ENCODE assay signal across 22 cellular contexts in the genomic region with DNA sequence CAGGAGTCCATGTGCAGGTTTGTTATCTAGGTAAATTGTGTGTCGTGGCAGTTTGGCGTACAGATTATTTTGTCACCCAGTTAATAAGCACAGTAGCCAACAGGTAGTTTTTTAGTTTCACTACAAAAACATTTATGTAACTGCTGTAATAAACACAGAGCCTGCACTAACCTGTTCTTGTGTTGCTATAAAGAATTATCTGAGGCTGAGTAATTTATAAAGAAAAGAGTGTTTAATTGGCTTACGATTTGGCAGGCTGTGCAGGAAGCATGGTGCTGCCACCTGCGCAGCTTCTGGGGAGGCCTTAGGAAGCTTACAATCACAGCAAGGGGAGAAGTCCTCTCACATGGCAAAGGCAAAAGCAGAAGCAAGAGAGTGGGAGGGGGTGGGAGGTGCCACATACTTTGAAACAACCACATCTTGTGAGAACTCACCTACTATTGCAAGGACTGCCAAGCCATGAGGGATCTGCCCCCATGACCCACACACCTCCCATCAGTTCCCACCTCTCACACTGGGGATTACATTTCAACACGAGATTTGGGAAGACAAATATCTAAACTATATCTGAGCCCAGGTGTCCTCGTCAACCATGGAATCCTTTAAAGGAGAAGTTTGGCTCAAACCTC.
"Had no signal": no experiment of that assay in that cellular context is flagged by ENCODE, and none has a peak within 500 bp of the region (broad histone marks: within the 10 kb centered on the region; RNA-seq: fewer than 3 reads in every experiment).

No MANE protein-coding gene starts in this region.

- H3K9me3 Mint-ChIP-seq: naive B cell; natural killer cell treated with Interleukin-12 subunit alpha and Interleukin-12 subunit beta and Interleukin-15 and Interleukin-18, amount 100 ng/mL, for 72 hours; neural crest cell; stimulated activated naive B cell treated with anti-CD40 and anti-IgM and Interleukin-4, amounts not matched to agents 10 μg/mL and 1 μg/mL and 100 μg/mL, for 72 hours; stimulated activated naive CD8-positive, alpha-beta T cell treated with anti-CD3 and anti-CD28 coated beads, Interleukin-15, Interleukin-2, amounts not matched to agents 100 ng/mL and 50 ng/mL, for 24 hours had no signal

- H3K4me1 Mint-ChIP-seq: naive B cell; stimulated activated naive B cell treated with anti-CD40 and anti-IgM and Interleukin-4, amounts not matched to agents 10 μg/mL and 1 μg/mL and 100 μg/mL, for 72 hours had no signal

- H3K4me3 Mint-ChIP-seq: naive B cell; natural killer cell treated with Interleukin-12 subunit alpha and Interleukin-12 subunit beta and Interleukin-15 and Interleukin-18, amount 100 ng/mL, for 72 hours; neural crest cell; stimulated activated naive B cell treated with anti-CD40 and anti-IgM and Interleukin-4, amounts not matched to agents 10 μg/mL and 1 μg/mL and 100 μg/mL, for 72 hours; stimulated activated naive CD8-positive, alpha-beta T cell treated with anti-CD3 and anti-CD28 coated beads, Interleukin-15, Interleukin-2, amounts not matched to agents 100 ng/mL and 50 ng/mL, for 24 hours had no signal

- H3K27me3 Mint-ChIP-seq: natural killer cell treated with Interleukin-12 subunit alpha and Interleukin-12 subunit beta and Interleukin-15 and Interleukin-18, amount 100 ng/mL, for 72 hours; stimulated activated naive CD8-positive, alpha-beta T cell treated with anti-CD3 and anti-CD28 coated beads, Interleukin-15, Interleukin-2, amounts not matched to agents 100 ng/mL and 50 ng/mL, for 24 hours had no signal

- H3K4me3 ChIP-seq: gastrocnemius medialis, heart left ventricle, hepatocyte, lower lobe of right lung, psoas muscle, skin epidermis, thoracic aorta, tibial nerve, upper lobe of right lung, uterus had no signal

- FAIRE-seq: islet of Langerhans had no signal

- H3K27me3 ChIP-seq: gastrocnemius medialis, hepatocyte, tibial nerve, upper lobe of right lung, uterus had no signal

- H3K27ac ChIP-seq: gastrocnemius medialis, heart left ventricle, hepatocyte, lower lobe of right lung, psoas muscle, thoracic aorta, tibial nerve, upper lobe of right lung, uterus had no signal

- H3K36me3 Mint-ChIP-seq: naive B cell; natural killer cell treated with Interleukin-12 subunit alpha and Interleukin-12 subunit beta and Interleukin-15 and Interleukin-18, amount 100 ng/mL, for 72 hours; stimulated activated naive B cell treated with anti-CD40 and anti-IgM and Interleukin-4, amounts not matched to agents 10 μg/mL and 1 μg/mL and 100 μg/mL, for 72 hours had no signal

- H3K9me3 ChIP-seq: gastrocnemius medialis, heart left ventricle, lower lobe of right lung, psoas muscle, thoracic aorta, tibial nerve, upper lobe of right lung, uterus had no signal

- DNase-seq: cortex of kidney; gastrocnemius medialis; heart left ventricle; kidney glomerular epithelial cell; left ventricle myocardium superior; lower lobe of right lung; naive B cell; psoas muscle; right cardiac atrium; stimulated activated CD4-positive, alpha-beta T cell treated with anti-CD3 and anti-CD28 coated beads, Interleukin-15, amount 100 ng/mL, for 24 hours; stimulated activated CD4-positive, alpha-beta T cell treated with anti-CD3 and anti-CD28 coated beads, Interleukin-2, amount 100 ng/mL, for 48 hours; stimulated activated naive B cell treated with anti-CD40 and anti-IgM and Interleukin-4, amounts not matched to agents 10 μg/mL and 1 μg/mL and 100 μg/mL, for 72 hours; upper lobe of right lung; uterus had no signal

- H3K4me1 ChIP-seq: gastrocnemius medialis, heart left ventricle, lower lobe of right lung, psoas muscle, tibial nerve, upper lobe of right lung, uterus had no signal

- ATAC-seq: gastrocnemius medialis; heart left ventricle; left ventricle myocardium superior; lower lobe of right lung; natural killer cell treated with Interleukin-12 subunit alpha and Interleukin-12 subunit beta and Interleukin-15 and Interleukin-18, amount 100 ng/mL, for 72 hours; psoas muscle; right cardiac atrium; stimulated activated naive B cell treated with anti-CD40 and anti-IgM and Interleukin-4, amounts not matched to agents 10 μg/mL and 1 μg/mL and 100 μg/mL, for 72 hours; upper lobe of right lung had no signal

- H3K27ac Mint-ChIP-seq: natural killer cell treated with Interleukin-12 subunit alpha and Interleukin-12 subunit beta and Interleukin-15 and Interleukin-18, amount 100 ng/mL, for 72 hours; stimulated activated naive B cell treated with anti-CD40 and anti-IgM and Interleukin-4, amounts not matched to agents 10 μg/mL and 1 μg/mL and 100 μg/mL, for 72 hours; stimulated activated naive CD8-positive, alpha-beta T cell treated with anti-CD3 and anti-CD28 coated beads, Interleukin-15, Interleukin-2, amounts not matched to agents 100 ng/mL and 50 ng/mL, for 24 hours had no signal

- H3K36me3 ChIP-seq: gastrocnemius medialis, heart left ventricle, lower lobe of right lung, thoracic aorta, tibial nerve, upper lobe of right lung, uterus had no signal
